ENCODE assay signal across 8 cellular contexts in genomic region chr1:99737016-99737415, GRCh38. TPM values are rescaled to one million over a fixed set of nuclear protein-coding genes. Genes with fewer than 3 reads are reported as not detected.
DNase-seq lines count a peak whose midpoint lies in the region; ATAC-seq and TF ChIP-seq lines count a peak whose summit lies in the region.

No MANE protein-coding gene starts in this region.

- H3K4me1 ChIP-seq in right cardiac atrium (ENCODE audit: control insufficient read depth, insufficient read depth, low read length), result no peaks in the 10 kb centered on the region

- no peak overlapping the region for H3K27ac Mint-ChIP-seq in activated T-helper 1 cell treated with anti-CD3 and anti-CD28 coated beads, Interleukin-12 subunit alpha, Interleukin-12 subunit beta, Interleukin-2, Interleukin-4 antibody, amounts not matched to agents 30 ng/mL and 10 ng/mL and 1 ng/mL, durations not matched to agents 14 hours and 24 hours and 36 hours
- H3K27ac Mint-ChIP-seq in activated naive CD4-positive, alpha-beta T cell treated with anti-CD3 and anti-CD28 coated beads, Interleukin-2, amount 10 ng/mL, durations not matched to agents 7 days and 5 days, result no peak overlapping the region

- DNase-seq in G401 (ENCODE audit: low spot score) (peak; percentile 45), MV-4-11 (lab: John Stamatoyannopoulos, UW) (peak; percentile 57), WERI-Rb-1 (peak; percentile 72), right cardiac atrium (no peak), stromal cell of bone marrow (ENCODE audit: low read depth) (peak; percentile 54)
- DNase-seq in activated T-helper 1 cell treated with anti-CD3 and anti-CD28 coated beads, Interleukin-12 subunit alpha, Interleukin-12 subunit beta, Interleukin-2, Interleukin-4 antibody, amounts not matched to agents 30 ng/mL and 10 ng/mL and 1 ng/mL, durations not matched to agents 14 hours and 24 hours and 36 hours (ENCODE audit: low spot score), result no peak
- no peak for DNase-seq in activated naive CD4-positive, alpha-beta T cell treated with anti-CD3 and anti-CD28 coated beads, Interleukin-2, amount 10 ng/mL, durations not matched to agents 7 days and 5 days
- DNase-seq in activated CD8-positive, alpha-beta memory T cell treated with anti-CD3 and anti-CD28 coated beads, Interleukin-2, amount 50 U/mL, for 4 hours, result no peak

- no peaks in the 10 kb centered on the region for H3K4me1 Mint-ChIP-seq in activated T-helper 1 cell treated with anti-CD3 and anti-CD28 coated beads, Interleukin-12 subunit alpha, Interleukin-12 subunit beta, Interleukin-2, Interleukin-4 antibody, amounts not matched to agents 30 ng/mL and 10 ng/mL and 1 ng/mL, durations not matched to agents 14 hours and 24 hours and 36 hours (ENCODE audit: low read depth)
- no peaks in the 10 kb centered on the region for H3K4me1 Mint-ChIP-seq in activated naive CD4-positive, alpha-beta T cell treated with anti-CD3 and anti-CD28 coated beads, Interleukin-2, amount 10 ng/mL, durations not matched to agents 7 days and 5 days

- 22% methylated on average over 4 of the region's 4 CpGs for WGBS in right cardiac atrium

- ATAC-seq in right cardiac atrium, result peak; percentile 90 to 91

- CTCF ChIA-PET in activated naive CD4-positive, alpha-beta T cell treated with anti-CD3 and anti-CD28 coated beads, Interleukin-2, amount 10 ng/mL, durations not matched to agents 7 days and 5 days (lab: Charles Lee), result no interaction called here

- H3K4me3 ChIP-seq in WERI-Rb-1 (ENCODE audit: low read depth, low read length) (no peak overlapping the region), right cardiac atrium (ENCODE audit: low read length) (no peak overlapping the region)

- no peaks in the 10 kb centered on the region for H3K9me3 Mint-ChIP-seq in activated T-helper 1 cell treated with anti-CD3 and anti-CD28 coated beads, Interleukin-12 subunit alpha, Interleukin-12 subunit beta, Interleukin-2, Interleukin-4 antibody, amounts not matched to agents 30 ng/mL and 10 ng/mL and 1 ng/mL, durations not matched to agents 14 hours and 24 hours and 36 hours
- no peaks in the 10 kb centered on the region for H3K9me3 Mint-ChIP-seq in activated naive CD4-positive, alpha-beta T cell treated with anti-CD3 and anti-CD28 coated beads, Interleukin-2, amount 10 ng/mL, durations not matched to agents 7 days and 5 days

- H3K4me3 Mint-ChIP-seq in activated T-helper 1 cell treated with anti-CD3 and anti-CD28 coated beads, Interleukin-12 subunit alpha, Interleukin-12 subunit beta, Interleukin-2, Interleukin-4 antibody, amounts not matched to agents 30 ng/mL and 10 ng/mL and 1 ng/mL, durations not matched to agents 14 hours and 24 hours and 36 hours, result no peak overlapping the region
- H3K4me3 Mint-ChIP-seq in activated naive CD4-positive, alpha-beta T cell treated with anti-CD3 and anti-CD28 coated beads, Interleukin-2, amount 10 ng/mL, durations not matched to agents 7 days and 5 days, result no peak overlapping the region

- TF ChIP-seq CTCF in WERI-Rb-1 (IDR thresholded peaks at IDR 0.05; ENCODE audit: low read depth, low read length), result peak; percentile 68

- H3K9me3 ChIP-seq in WERI-Rb-1 (ENCODE audit: severe bottlenecking) (no peaks in the 10 kb centered on the region), right cardiac atrium (ENCODE audit: control insufficient read depth, low read length) (no peaks in the 10 kb centered on the region)

- no peaks in the 10 kb centered on the region for H3K36me3 Mint-ChIP-seq in activated T-helper 1 cell treated with anti-CD3 and anti-CD28 coated beads, Interleukin-12 subunit alpha, Interleukin-12 subunit beta, Interleukin-2, Interleukin-4 antibody, amounts not matched to agents 30 ng/mL and 10 ng/mL and 1 ng/mL, durations not matched to agents 14 hours and 24 hours and 36 hours (ENCODE audit: low read depth)
- no peaks in the 10 kb centered on the region for H3K36me3 Mint-ChIP-seq in activated naive CD4-positive, alpha-beta T cell treated with anti-CD3 and anti-CD28 coated beads, Interleukin-2, amount 10 ng/mL, durations not matched to agents 7 days and 5 days

- H3K27me3 ChIP-seq in WERI-Rb-1 (ENCODE audit: insufficient read depth, low read depth, severe bottlenecking) (no peaks in the 10 kb centered on the region), right cardiac atrium (ENCODE audit: control insufficient read depth, insufficient read depth) (no peaks in the 10 kb centered on the region)

- no peaks in the 10 kb centered on the region for H3K36me3 ChIP-seq in WERI-Rb-1

- no peak overlapping the region; the same call in 1 of the 2 replicates for H3K27ac ChIP-seq in WERI-Rb-1
- no peak overlapping the region for H3K27ac ChIP-seq in right cardiac atrium (ENCODE audit: low read length)

- H3K27me3 Mint-ChIP-seq in activated T-helper 1 cell treated with anti-CD3 and anti-CD28 coated beads, Interleukin-12 subunit alpha, Interleukin-12 subunit beta, Interleukin-2, Interleukin-4 antibody, amounts not matched to agents 30 ng/mL and 10 ng/mL and 1 ng/mL, durations not matched to agents 14 hours and 24 hours and 36 hours (ENCODE audit: insufficient read depth), result peaks cover 7% of the 10 kb centered on the region
- H3K27me3 Mint-ChIP-seq in activated naive CD4-positive, alpha-beta T cell treated with anti-CD3 and anti-CD28 coated beads, Interleukin-2, amount 10 ng/mL, durations not matched to agents 7 days and 5 days, result peaks cover 6% of the 10 kb centered on the region

- intact Hi-C loops in right cardiac atrium (cut with DNase I), result no loop called here
- intact Hi-C loops in activated T-helper 1 cell treated with anti-CD3 and anti-CD28 coated beads, Interleukin-12 subunit alpha, Interleukin-12 subunit beta, Interleukin-2, Interleukin-4 antibody, amounts not matched to agents 30 ng/mL and 10 ng/mL and 1 ng/mL, durations not matched to agents 14 hours and 24 hours and 36 hours (cut with micrococcal nuclease), result no loop called here

- in situ Hi-C loops in G401 (cut with HindIII; ENCODE audit: low sequenced_read_pairs), result no loop called here

RNA-seq across cellular contexts. Expression of gene FRRS1, which starts 29.4 kb away (rescaled TPM):
- total RNA-seq in G401 (2014; rRNA removed; shearing (Covaris generic)), result 11.9 and 14.8 TPM in 2 replicates
- 1 to 10 TPM; 6.3 to 7.6 (median 6.9) TPM for total RNA-seq in right cardiac atrium
- polyA plus RNA-seq in right cardiac atrium, result 1.4 TPM
- 0.07 and 0.62 TPM in 2 replicates for total RNA-seq in activated T-helper 1 cell treated with anti-CD3 and anti-CD28 coated beads, Interleukin-12 subunit alpha, Interleukin-12 subunit beta, Interleukin-2, Interleukin-4 antibody, amounts not matched to agents 30 ng/mL and 10 ng/mL and 1 ng/mL, durations not matched to agents 14 hours and 24 hours and 36 hours

Comparison
In these comparisons a context has a peak if more than half of its experiments do, and no peak if none do; other contexts are left out.
1. DNase-seq: peak in G401 (single experiment), MV-4-11 (single experiment), WERI-Rb-1 (single experiment) and stromal cell of bone marrow (single experiment); none in right cardiac atrium (0 of 3), activated T-helper 1 cell treated with anti-CD3 and anti-CD28 coated beads, Interleukin-12 subunit alpha, Interleukin-12 subunit beta, Interleukin-2, Interleukin-4 antibody, amounts not matched to agents 30 ng/mL and 10 ng/mL and 1 ng/mL, durations not matched to agents 14 hours and 24 hours and 36 hours (single experiment), activated naive CD4-positive, alpha-beta T cell treated with anti-CD3 and anti-CD28 coated beads, Interleukin-2, amount 10 ng/mL, durations not matched to agents 7 days and 5 days (single experiment) and activated CD8-positive, alpha-beta memory T cell treated with anti-CD3 and anti-CD28 coated beads, Interleukin-2, amount 50 U/mL, for 4 hours (single experiment).